32 cellular contexts compared by ENCODE assay signal in genomic region chr10:6311700-6312330, GRCh38.
"Had no signal": no experiment of that assay in that cellular context is flagged by ENCODE, and none has a peak within 500 bp of the region (broad histone marks: within the 10 kb centered on the region; RNA-seq: fewer than 3 reads in every experiment).

No MANE protein-coding gene starts in this region.

- H3K9me3 Mint-ChIP-seq: activated naive CD8-positive, alpha-beta T cell treated with anti-CD3 and anti-CD28 coated beads for 36 hours; activated T-helper 17 cell treated with anti-CD3 and anti-CD28 coated beads, Interleukin-2, amount 50 U/mL, for 72 hours had no signal

- H3K4me1 ChIP-seq: breast epithelium, SJSA1 had no signal

- H3K27ac Mint-ChIP-seq: activated CD4-positive, alpha-beta T cell treated with anti-CD3 and anti-CD28 coated beads, Interleukin-2, amount 10 ng/mL, durations not matched to agents 24 days and 14 days; activated CD8-positive, alpha-beta T cell treated with anti-CD3 and anti-CD28 coated beads for 36 hours; activated naive CD8-positive, alpha-beta T cell treated with anti-CD3 and anti-CD28 coated beads for 36 hours; activated T-cell treated with anti-CD3 and anti-CD28 coated beads, Interleukin-2, amount 50 U/mL, for 72 hours; activated T-helper 17 cell treated with anti-CD3 and anti-CD28 coated beads, Interleukin-2, amount 50 U/mL, for 72 hours had no signal

- DNase-seq: activated CD4-positive, alpha-beta T cell treated with anti-CD3 and anti-CD28 coated beads, Interleukin-2, amount 10 ng/mL, durations not matched to agents 24 days and 14 days; activated CD4-positive, alpha-beta T cell treated with anti-CD3 and anti-CD28 coated beads, Interleukin-2, amount 50 U/mL, for 4 hours; activated effector memory CD4-positive, alpha-beta T cell treated with anti-CD3 and anti-CD28 coated beads, Interleukin-2, amount 50 U/mL, for 16 hours; activated naive CD4-positive, alpha-beta T cell; activated naive CD4-positive, alpha-beta T cell treated with anti-CD3 and anti-CD28 coated beads, Interleukin-2, amount 50 U/mL, for 16 hours; activated T-cell treated with anti-CD3 and anti-CD28 coated beads, Interleukin-2, amount 50 U/mL, for 1 hour; amniotic stem cell; body of pancreas; central memory CD4-positive, alpha-beta T cell; Kasumi-1; KG1; MM.1S; MV-4-11; NCI-H1092; NCI-H1436 treated with DMSO at 0.1 percent for 48 hours; NCI-H1694 treated with DMSO at 0.1 percent for 48 hours; NCI-H2029; NCI-H345; NCI-H524 treated with DMSO at 0.1 percent for 48 hours; SHP77; SW 1271; T-helper 1 cell; T1000 had no signal

- H3K4me3 Mint-ChIP-seq: activated CD4-positive, alpha-beta T cell treated with anti-CD3 and anti-CD28 coated beads, Interleukin-2, amount 10 ng/mL, durations not matched to agents 24 days and 14 days; activated CD8-positive, alpha-beta T cell treated with anti-CD3 and anti-CD28 coated beads for 36 hours; activated naive CD8-positive, alpha-beta T cell treated with anti-CD3 and anti-CD28 coated beads for 36 hours; activated T-helper 17 cell treated with anti-CD3 and anti-CD28 coated beads, Interleukin-2, amount 50 U/mL, for 72 hours had no signal

- H3K4me3 ChIP-seq: body of pancreas, breast epithelium, SJSA1 had no signal

- H3K36me3 ChIP-seq: ascending aorta, breast epithelium, SJSA1 had no signal

- H3K9me3 ChIP-seq: body of pancreas, SJSA1 had no signal

- H3K27ac ChIP-seq: body of pancreas, breast epithelium, SJSA1 had no signal

- H3K27me3 ChIP-seq: ascending aorta, body of pancreas, breast epithelium, SJSA1 had no signal

- ATAC-seq: body of pancreas, Panc1, SK-N-SH treated with all-trans-retinoic acid at 6 μM for 48 hours had no signal

- H3K27me3 Mint-ChIP-seq: activated naive CD8-positive, alpha-beta T cell treated with anti-CD3 and anti-CD28 coated beads for 36 hours; activated T-helper 17 cell treated with anti-CD3 and anti-CD28 coated beads, Interleukin-2, amount 50 U/mL, for 72 hours had no signal
